In the genomic region with DNA sequence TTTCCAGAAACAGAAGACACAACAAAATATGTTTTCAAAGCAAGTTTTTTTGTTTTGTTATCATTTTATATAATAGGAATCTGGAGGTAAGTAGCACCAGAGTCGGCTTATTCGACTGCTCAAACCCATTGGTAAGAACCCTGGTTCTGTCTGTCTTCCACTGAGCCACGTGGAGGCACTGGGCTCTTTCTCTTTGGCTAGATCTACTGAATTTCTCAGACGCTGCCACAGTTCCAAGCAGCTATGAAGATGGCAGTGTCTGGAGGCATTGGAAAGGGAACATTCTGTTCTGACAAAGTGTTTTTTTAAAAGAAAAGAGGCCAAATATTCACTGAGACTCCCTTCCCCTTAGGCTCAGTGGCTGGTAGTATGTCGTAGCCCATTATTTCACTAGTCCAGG, we compare ENCODE assay signal across 19 cellular contexts.
"Had no signal": no experiment of that assay in that cellular context is flagged by ENCODE, and none has a peak within 500 bp of the region (broad histone marks: within the 10 kb centered on the region; RNA-seq: fewer than 3 reads in every experiment).

No MANE protein-coding gene starts in this region.

- DNase-seq: activated CD4-positive, alpha-beta memory T cell treated with anti-CD3 and anti-CD28 coated beads for 36 hours; activated CD4-positive, alpha-beta T cell treated with anti-CD3 and anti-CD28 coated beads, Interleukin-2, amount 10 ng/mL, durations not matched to agents 24 days and 14 days; activated CD4-positive, CD25-positive, alpha-beta regulatory T cell treated with anti-CD3 and anti-CD28 coated beads, Interleukin-2, amount 50 U/mL, for 72 hours; activated CD8-positive, alpha-beta memory T cell treated with anti-CD3 and anti-CD28 coated beads, Interleukin-2, amount 50 U/mL, for 4 hours; activated gamma-delta T cell; activated naive CD4-positive, alpha-beta T cell treated with anti-CD3 and anti-CD28 coated beads, Interleukin-2, amount 50 U/mL, for 16 hours; activated naive CD8-positive, alpha-beta T cell treated with anti-CD3 and anti-CD28 coated beads, Interleukin-2, amount 50 U/mL, for 24 hours; activated T-cell treated with anti-CD3 and anti-CD28 coated beads, Interleukin-2, amount 50 U/mL, for 1 hour; cortex of kidney; left lung; lower lobe of right lung; mesendoderm; mucosa of descending colon; right lobe of liver; stimulated activated CD4-positive, alpha-beta T cell treated with anti-CD3 and anti-CD28 coated beads, Interleukin-2, amount 100 ng/mL, for 48 hours; stimulated activated naive CD8-positive, alpha-beta T cell treated with anti-CD3 and anti-CD28 coated beads, Interleukin-15, Interleukin-2, amounts not matched to agents 100 U/mL and 50 U/mL, for 24 hours; testis; transverse colon had no signal

- H3K9me3 Mint-ChIP-seq: activated CD4-positive, alpha-beta T cell treated with anti-CD3 and anti-CD28 coated beads, Interleukin-2, amount 10 ng/mL, durations not matched to agents 24 days and 14 days; nephron had no signal

- H3K27ac Mint-ChIP-seq: activated CD4-positive, alpha-beta memory T cell treated with anti-CD3 and anti-CD28 coated beads for 36 hours; activated CD4-positive, alpha-beta T cell treated with anti-CD3 and anti-CD28 coated beads, Interleukin-2, amount 10 ng/mL, durations not matched to agents 24 days and 14 days; activated naive CD8-positive, alpha-beta T cell treated with anti-CD3 and anti-CD28 coated beads, Interleukin-2, amount 50 U/mL, for 24 hours; nephron had no signal

- H3K27ac ChIP-seq: left lung, lower lobe of right lung, right lobe of liver, testis, transverse colon had no signal

- H3K9me3 ChIP-seq: left lung, lower lobe of right lung, mucosa of descending colon, right lobe of liver, testis, transverse colon had no signal

- H3K4me3 Mint-ChIP-seq: activated CD4-positive, alpha-beta memory T cell treated with anti-CD3 and anti-CD28 coated beads for 36 hours; activated CD4-positive, alpha-beta T cell treated with anti-CD3 and anti-CD28 coated beads, Interleukin-2, amount 10 ng/mL, durations not matched to agents 24 days and 14 days; activated naive CD8-positive, alpha-beta T cell treated with anti-CD3 and anti-CD28 coated beads, Interleukin-2, amount 50 U/mL, for 24 hours; nephron had no signal

- ATAC-seq: activated naive CD8-positive, alpha-beta T cell treated with anti-CD3 and anti-CD28 coated beads, Interleukin-2, amount 50 U/mL, for 24 hours; left lung; lower lobe of right lung; mucosa of descending colon; right lobe of liver; stimulated activated naive CD8-positive, alpha-beta T cell treated with anti-CD3 and anti-CD28 coated beads, Interleukin-15, Interleukin-2, amounts not matched to agents 100 U/mL and 50 U/mL, for 24 hours had no signal

- H3K27me3 ChIP-seq: left lung, right lobe of liver, testis, transverse colon had no signal

- H3K4me1 Mint-ChIP-seq: activated CD4-positive, alpha-beta T cell treated with anti-CD3 and anti-CD28 coated beads, Interleukin-2, amount 10 ng/mL, durations not matched to agents 24 days and 14 days; activated naive CD8-positive, alpha-beta T cell treated with anti-CD3 and anti-CD28 coated beads, Interleukin-2, amount 50 U/mL, for 24 hours had no signal

- H3K36me3 Mint-ChIP-seq: activated CD4-positive, alpha-beta memory T cell treated with anti-CD3 and anti-CD28 coated beads for 36 hours had no signal

- H3K4me1 ChIP-seq: left lung, lower lobe of right lung, testis, transverse colon had no signal

- H3K27me3 Mint-ChIP-seq: activated CD4-positive, alpha-beta memory T cell treated with anti-CD3 and anti-CD28 coated beads for 36 hours; activated CD4-positive, alpha-beta T cell treated with anti-CD3 and anti-CD28 coated beads, Interleukin-2, amount 10 ng/mL, durations not matched to agents 24 days and 14 days; activated naive CD8-positive, alpha-beta T cell treated with anti-CD3 and anti-CD28 coated beads, Interleukin-2, amount 50 U/mL, for 24 hours had no signal

- H3K4me3 ChIP-seq: left lung, lower lobe of right lung, mucosa of descending colon, right lobe of liver, testis, transverse colon had no signal

- H3K36me3 ChIP-seq: left lung, lower lobe of right lung, right lobe of liver, transverse colon had no signal
